In genomic region chr12:39188689-39189088, GRCh38 we compare ENCODE assay signal across 11 cellular contexts.
"Had no signal": no experiment of that assay in that cellular context is flagged by ENCODE, and none has a peak within 500 bp of the region (broad histone marks: within the 10 kb centered on the region; RNA-seq: fewer than 3 reads in every experiment).

No MANE protein-coding gene starts in this region.

- DNase-seq: GM23248, GOT3, H7, H9, HCEC 1CT, HFFc6 had no signal

- H3K4me3 ChIP-seq: GM23248, GM23338, HAP-1 had no signal

- H3K9ac ChIP-seq: GM23248 had no signal

- H2AFZ ChIP-seq: GM23248, GM23338 had no signal

- H3K4me1 ChIP-seq: HAP-1 had no signal

- H3K27ac ChIP-seq: GM23248 had no signal

- ATAC-seq: GM23338, HCT116 had no signal

- H3K4me2 ChIP-seq: GM23338 had no signal

- FAIRE-seq: H1, H54 had no signal

- H3K36me3 ChIP-seq: HAP-1 had no signal
